34 cellular contexts compared by ENCODE assay signal in genomic region chr22:20148414-20148813, GRCh38. TPM values are rescaled to one million over a fixed set of nuclear protein-coding genes. Genes with fewer than 3 reads are reported as not detected.
"Had no signal": no experiment of that assay in that cellular context is flagged by ENCODE, and none has a peak within 500 bp of the region (broad histone marks: within the 10 kb centered on the region; RNA-seq: fewer than 3 reads in every experiment).

No MANE protein-coding gene starts in this region.

- H3K36me3 ChIP-seq: breast epithelium, cardiac muscle cell, colonic mucosa, WERI-Rb-1 had no signal

- H3K9me3 ChIP-seq: ascending aorta, breast epithelium, colonic mucosa, esophagus squamous epithelium, gastroesophageal sphincter, heart right ventricle had no signal

- DNase-seq: activated B cell treated with CpG ODN at 0.5 μM for 24 hours; activated CD4-positive, alpha-beta T cell treated with anti-CD3 and anti-CD28 coated beads for 48 hours; activated CD4-positive, alpha-beta T cell treated with anti-CD3 and anti-CD28 coated beads, Interleukin-2, amount 50 U/mL, for 1 hour; activated CD4-positive, alpha-beta T cell treated with anti-CD3 and anti-CD28 coated beads, Interleukin-2, amount 50 U/mL, for 48 hours; activated CD8-positive, alpha-beta memory T cell treated with anti-CD3 and anti-CD28 coated beads, Interleukin-2, amount 10 ng/mL, durations not matched to agents 7 days and 5 days; activated CD8-positive, alpha-beta memory T cell treated with anti-CD3 and anti-CD28 coated beads, Interleukin-2, amount 50 U/mL, for 4 hours; activated CD8-positive, alpha-beta T cell treated with anti-CD3 and anti-CD28 coated beads for 36 hours; activated gamma-delta T cell; activated naive CD4-positive, alpha-beta T cell; activated naive CD4-positive, alpha-beta T cell treated with anti-CD3 and anti-CD28 coated beads, Interleukin-2, amount 10 ng/mL, durations not matched to agents 7 days and 5 days; activated naive CD8-positive, alpha-beta T cell treated with anti-CD3 and anti-CD28 coated beads, Interleukin-2, amount 10 ng/mL, durations not matched to agents 7 days and 5 days; activated T-cell treated with anti-CD3 and anti-CD28 coated beads, Interleukin-2, amount 50 U/mL, for 1 hour; activated T-cell treated with anti-CD3 and anti-CD28 coated beads, Interleukin-2, amount 50 U/mL, for 48 hours; central memory CD4-positive, alpha-beta T cell; cerebellar nuclear complex; colonic mucosa; effector CD8-positive, alpha-beta T cell; esophagus squamous epithelium; foreskin melanocyte; heart right ventricle; T-helper 1 cell; T-helper 17 cell; T1000; WERI-Rb-1 had no signal

- H3K27ac ChIP-seq: ascending aorta, breast epithelium, cardiac muscle cell, colonic mucosa, epithelial cell of prostate, esophagus squamous epithelium, gastroesophageal sphincter, heart right ventricle, WERI-Rb-1 had no signal

- H3K4me1 ChIP-seq: ascending aorta, breast epithelium, colonic mucosa, gastroesophageal sphincter, heart right ventricle had no signal

- FAIRE-seq: endometrium, endothelial cell of umbilical vein had no signal

- H3K4me3 ChIP-seq: ascending aorta, breast epithelium, cardiac muscle cell, colonic mucosa, esophagus squamous epithelium, gastroesophageal sphincter, heart right ventricle had no signal

- H3K27me3 ChIP-seq: ascending aorta, breast epithelium, cardiac muscle cell, colonic mucosa, esophagus squamous epithelium, gastroesophageal sphincter, heart right ventricle had no signal

- ATAC-seq: activated CD4-positive, CD25-positive, alpha-beta regulatory T cell treated with anti-CD3 and anti-CD28 coated beads, Interleukin-2, amount 50 U/mL, for 24 hours; activated CD8-positive, alpha-beta memory T cell treated with anti-CD3 and anti-CD28 coated beads, Interleukin-2, amount 10 ng/mL, durations not matched to agents 7 days and 5 days; activated CD8-positive, alpha-beta T cell treated with anti-CD3 and anti-CD28 coated beads for 36 hours; activated naive CD4-positive, alpha-beta T cell treated with anti-CD3 and anti-CD28 coated beads, Interleukin-2, amount 50 U/mL, for 72 hours; gastroesophageal sphincter; T-helper 17 cell had no signal

RNA-seq across cellular contexts. Expression of gene CCDC188, which starts 2.4 kb away (rescaled TPM):
- total RNA-seq: activated B cell treated with CpG ODN at 0.5 μM for 24 hours; activated CD8-positive, alpha-beta memory T cell treated with anti-CD3 and anti-CD28 coated beads for 36 hours; activated CD8-positive, alpha-beta memory T cell treated with anti-CD3 and anti-CD28 coated beads, Interleukin-2, amount 10 ng/mL, durations not matched to agents 7 days and 5 days; activated CD8-positive, alpha-beta T cell treated with anti-CD3 and anti-CD28 coated beads for 36 hours; activated naive CD4-positive, alpha-beta T cell treated with anti-CD3 and anti-CD28 coated beads, Interleukin-2, amount 50 U/mL, for 72 hours; ascending aorta; cardiac muscle cell; gastroesophageal sphincter had no signal
- polyA plus RNA-seq: cardiac muscle cell had no signal
